Comparison of ENCODE assay signal across 28 cellular contexts in genomic region chr6:62175195-62175594, GRCh38.
"Had no signal": no experiment of that assay in that cellular context is flagged by ENCODE, and none has a peak within 500 bp of the region (broad histone marks: within the 10 kb centered on the region; RNA-seq: fewer than 3 reads in every experiment).

No MANE protein-coding gene starts in this region.

- H3K9me3 Mint-ChIP-seq: type B pancreatic cell had no signal

- DNase-seq: stimulated activated CD4-positive, alpha-beta T cell treated with anti-CD3 and anti-CD28 coated beads, Interleukin-2, amount 100 ng/mL, for 48 hours; stimulated activated CD4-positive, alpha-beta T cell treated with anti-CD3 and anti-CD28 coated beads, Interleukin-4, amount 100 ng/mL, for 1 hour; stimulated activated CD4-positive, alpha-beta T cell treated with anti-CD3 and anti-CD28 coated beads, Interleukin-4, amount 100 ng/mL, for 24 hours; stimulated activated CD4-positive, alpha-beta T cell treated with anti-CD3 and anti-CD28 coated beads, Interleukin-4, amount 100 ng/mL, for 4 hours; stimulated activated CD8-positive, alpha-beta memory T cell treated with anti-CD3 and anti-CD28 coated beads, Interleukin-4, amount 100 ng/mL, for 48 hours; stimulated activated naive B cell treated with anti-CD40 and anti-IgM and Interleukin-4, amounts not matched to agents 10 μg/mL and 1 μg/mL and 100 μg/mL, for 72 hours; stimulated activated naive CD4-positive, alpha-beta T cell; stimulated activated naive CD4-positive, alpha-beta T cell treated with Interleukin-2 at 50 U/mL for 16 hours; stimulated activated naive CD8-positive, alpha-beta T cell treated with anti-CD3 and anti-CD28 coated beads, Interleukin-15, amount 100 ng/mL, for 72 hours; stimulated activated naive CD8-positive, alpha-beta T cell treated with anti-CD3 and anti-CD28 coated beads, Interleukin-15, Interleukin-2, amounts not matched to agents 100 U/mL and 50 U/mL, for 24 hours; stomach; substantia nigra; testis; thyroid gland; tibial artery; transverse colon; trophoblast cell; upper lobe of left lung; upper lobe of right lung; uterus had no signal

- H3K4me3 ChIP-seq: stomach, suprapubic skin, testis, thoracic aorta, thyroid gland, tibial artery, tibial nerve, transverse colon, upper lobe of left lung, upper lobe of right lung, uterus, vagina had no signal

- ATAC-seq: stimulated activated effector memory CD8-positive, alpha-beta T cell treated with anti-CD3 and anti-CD28 coated beads, Interleukin-12 subunit alpha, Interleukin-12 subunit beta, amount 100 ng/mL, for 72 hours; stimulated activated memory B cell treated with anti-CD40 and anti-IgM and Interleukin-4, amounts not matched to agents 10 μg/mL and 1 μg/mL and 100 μg/mL, for 72 hours; stimulated activated naive B cell treated with anti-CD40 and anti-IgM and Interleukin-4, amounts not matched to agents 10 μg/mL and 1 μg/mL and 100 μg/mL, for 72 hours; stimulated activated naive CD8-positive, alpha-beta T cell treated with anti-CD3 and anti-CD28 coated beads, Interleukin-15, amount 100 ng/mL, for 72 hours; stimulated activated naive CD8-positive, alpha-beta T cell treated with anti-CD3 and anti-CD28 coated beads, Interleukin-15, Interleukin-2, amounts not matched to agents 100 U/mL and 50 U/mL, for 24 hours; upper lobe of right lung had no signal

- H3K4me1 ChIP-seq: stomach, suprapubic skin, testis, thyroid gland, tibial artery, tibial nerve, transverse colon, upper lobe of left lung, upper lobe of right lung, uterus, vagina had no signal

- H3K27ac ChIP-seq: stomach, suprapubic skin, testis, thoracic aorta, thyroid gland, tibial artery, tibial nerve, transverse colon, upper lobe of left lung, upper lobe of right lung, uterus, vagina had no signal

- H3K9me3 ChIP-seq: suprapubic skin, testis, thoracic aorta, thyroid gland, tibial artery, tibial nerve, upper lobe of left lung, upper lobe of right lung, uterus, vagina had no signal

- H3K27me3 Mint-ChIP-seq: stimulated activated memory B cell treated with anti-CD40 and anti-IgM and Interleukin-4, amounts not matched to agents 10 μg/mL and 1 μg/mL and 100 μg/mL, for 72 hours; stimulated activated naive B cell treated with anti-CD40 and anti-IgM and Interleukin-4, amounts not matched to agents 10 μg/mL and 1 μg/mL and 100 μg/mL, for 72 hours; stimulated activated naive CD8-positive, alpha-beta T cell treated with anti-CD3 and anti-CD28 coated beads, Interleukin-15, amount 100 ng/mL, for 72 hours; stimulated activated naive CD8-positive, alpha-beta T cell treated with anti-CD3 and anti-CD28 coated beads, Interleukin-15, Interleukin-2, amounts not matched to agents 100 ng/mL and 50 ng/mL, for 24 hours; type B pancreatic cell had no signal

- H3K36me3 Mint-ChIP-seq: stimulated activated effector memory CD8-positive, alpha-beta T cell treated with anti-CD3 and anti-CD28 coated beads, Interleukin-12 subunit alpha, Interleukin-12 subunit beta, amount 100 ng/mL, for 72 hours; type B pancreatic cell had no signal

- H3K36me3 ChIP-seq: stomach, suprapubic skin, thoracic aorta, thyroid gland, tibial artery, tibial nerve, transverse colon, upper lobe of left lung, upper lobe of right lung, vagina had no signal

- H3K27me3 ChIP-seq: stomach, suprapubic skin, testis, thyroid gland, tibial artery, tibial nerve, transverse colon, upper lobe of left lung, upper lobe of right lung, uterus, vagina had no signal

- H3K27ac Mint-ChIP-seq: stimulated activated effector memory CD8-positive, alpha-beta T cell treated with anti-CD3 and anti-CD28 coated beads, Interleukin-12 subunit alpha, Interleukin-12 subunit beta, amount 100 ng/mL, for 72 hours; stimulated activated memory B cell treated with anti-CD40 and anti-IgM and Interleukin-4, amounts not matched to agents 10 μg/mL and 1 μg/mL and 100 μg/mL, for 72 hours; stimulated activated naive B cell treated with anti-CD40 and anti-IgM and Interleukin-4, amounts not matched to agents 10 μg/mL and 1 μg/mL and 100 μg/mL, for 72 hours; stimulated activated naive CD8-positive, alpha-beta T cell treated with anti-CD3 and anti-CD28 coated beads, Interleukin-15, amount 100 ng/mL, for 72 hours; stimulated activated naive CD8-positive, alpha-beta T cell treated with anti-CD3 and anti-CD28 coated beads, Interleukin-15, Interleukin-2, amounts not matched to agents 100 ng/mL and 50 ng/mL, for 24 hours; type B pancreatic cell had no signal

- H3K4me3 Mint-ChIP-seq: stimulated activated effector memory CD8-positive, alpha-beta T cell treated with anti-CD3 and anti-CD28 coated beads, Interleukin-12 subunit alpha, Interleukin-12 subunit beta, amount 100 ng/mL, for 72 hours; stimulated activated memory B cell treated with anti-CD40 and anti-IgM and Interleukin-4, amounts not matched to agents 10 μg/mL and 1 μg/mL and 100 μg/mL, for 72 hours; stimulated activated naive B cell treated with anti-CD40 and anti-IgM and Interleukin-4, amounts not matched to agents 10 μg/mL and 1 μg/mL and 100 μg/mL, for 72 hours; stimulated activated naive CD8-positive, alpha-beta T cell treated with anti-CD3 and anti-CD28 coated beads, Interleukin-15, amount 100 ng/mL, for 72 hours; stimulated activated naive CD8-positive, alpha-beta T cell treated with anti-CD3 and anti-CD28 coated beads, Interleukin-15, Interleukin-2, amounts not matched to agents 100 ng/mL and 50 ng/mL, for 24 hours; type B pancreatic cell had no signal

- H3K4me1 Mint-ChIP-seq: stimulated activated effector memory CD8-positive, alpha-beta T cell treated with anti-CD3 and anti-CD28 coated beads, Interleukin-12 subunit alpha, Interleukin-12 subunit beta, amount 100 ng/mL, for 72 hours; stimulated activated naive CD8-positive, alpha-beta T cell treated with anti-CD3 and anti-CD28 coated beads, Interleukin-15, amount 100 ng/mL, for 72 hours had no signal
